Comparison of ENCODE assay signal across 1 cellular context in the genomic region with DNA sequence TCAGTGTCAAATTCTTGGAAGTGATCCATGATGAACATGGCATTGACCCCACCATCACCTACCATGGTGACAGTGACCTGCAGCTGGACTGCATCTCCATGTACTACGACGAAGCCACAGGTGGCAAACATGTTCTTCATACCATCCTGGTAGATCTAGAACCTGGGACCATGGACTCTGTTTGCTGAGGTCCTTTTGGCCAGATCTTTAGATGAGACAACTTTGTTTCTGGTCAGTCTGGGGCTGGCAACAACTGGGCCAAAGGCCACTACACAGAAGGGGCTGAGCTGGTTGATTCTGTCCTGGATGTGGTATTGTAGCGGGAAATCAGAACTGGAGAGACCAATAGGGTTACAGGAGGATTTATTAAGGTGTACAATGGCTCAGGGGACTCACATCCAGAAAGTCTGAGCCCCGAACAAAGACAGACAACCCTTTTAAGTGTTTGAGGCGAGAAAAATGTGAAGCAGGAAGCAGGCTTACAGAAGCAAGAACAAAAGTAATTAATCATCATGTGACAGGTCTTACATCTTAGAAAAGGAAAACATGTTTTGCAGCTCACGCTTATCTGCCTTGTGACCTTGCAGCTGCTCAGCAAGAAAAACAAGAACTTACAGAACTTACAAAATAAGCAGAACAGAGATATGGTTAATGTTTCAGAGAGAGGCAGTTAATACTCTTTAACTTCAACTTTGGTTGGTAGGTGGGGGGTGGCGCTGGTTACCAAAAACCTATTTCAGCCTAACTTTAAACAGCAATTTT.
TF ChIP-seq lines count a peak whose summit lies in the region.

No MANE protein-coding gene starts in this region.

TF ChIP-seq in K562, 482 proteins besides CTCF, POLR2A, EP300 and RAD21 (continued from another document):
- TF ChIP-seq, protein P1, sequence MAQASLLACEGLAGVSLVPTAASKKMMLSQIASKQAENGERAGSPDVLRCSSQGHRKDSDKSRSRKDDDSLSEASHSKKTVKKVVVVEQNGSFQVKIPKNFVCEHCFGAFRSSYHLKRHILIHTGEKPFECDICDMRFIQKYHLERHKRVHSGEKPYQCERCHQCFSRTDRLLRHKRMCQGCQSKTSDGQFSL (CRISPR knock-in tag; IDR thresholded peaks at IDR 0.05) = no peak
- TF ChIP-seq, protein P1 (tag; IDR thresholded peaks at IDR 0.05) = peak; percentile 62 to 72; a peak in 2 of 4 replicates
- TF ChIP-seq RNF2 (IDR thresholded peaks at IDR 0.05) = peak; percentile 46; the same call in 1 of the 2 replicates
- no peak for TF ChIP-seq WHSC1 (IDR thresholded peaks at IDR 0.05; ENCODE audit: low read length)
- no peak for TF ChIP-seq NR2C2 (CRISPR knock-in tag; IDR thresholded peaks at IDR 0.05)
- peak; percentile 69 for TF ChIP-seq NR2C2 (tag; IDR thresholded peaks at IDR 0.05)
- peak in 1 of 2 experiments; percentile 85; a peak in 2 of 4 replicates for TF ChIP-seq TEAD1 (CRISPR knock-in tag; IDR thresholded peaks at IDR 0.05)
- no peak for TF ChIP-seq ZSCAN29 (IDR thresholded peaks at IDR 0.05)
- peak; percentile 68; the same call in 1 of the 2 replicates for TF ChIP-seq HDAC2 (IDR thresholded peaks at IDR 0.05)
- TF ChIP-seq LARP7 (IDR thresholded peaks at IDR 0.05) = no peak
- peak; percentile 84; the same call in 1 of the 2 replicates for TF ChIP-seq ELF4 (CRISPR knock-in tag; IDR thresholded peaks at IDR 0.05)
- TF ChIP-seq BRF1 (IDR thresholded peaks at IDR 0.05; ENCODE audit: borderline replicate concordance, extremely low read depth, insufficient read length) = no peak
- no peak for TF ChIP-seq TAF15 (IDR thresholded peaks at IDR 0.05; ENCODE audit: low read depth, low read length)
- no peak for TF ChIP-seq NR1H2 (CRISPR knock-in tag; IDR thresholded peaks at IDR 0.05)
- no peak for TF ChIP-seq ZC3H8 (IDR thresholded peaks at IDR 0.05)
- TF ChIP-seq ZNF445 (CRISPR knock-in tag; IDR thresholded peaks at IDR 0.05; ENCODE audit: low read depth) = peak; percentile 96
- TF ChIP-seq ZNF507 (tag; conservative IDR thresholded peaks at IDR 0.05) = peak; percentile 27; the same call in 1 of the 2 replicates
- no peak for TF ChIP-seq MBD2 (IDR thresholded peaks at IDR 0.05; ENCODE audit: borderline replicate concordance, low read depth)
- TF ChIP-seq ZNF583 (CRISPR knock-in tag; IDR thresholded peaks at IDR 0.05) = peak; percentile 83
- TF ChIP-seq, protein P2, sequence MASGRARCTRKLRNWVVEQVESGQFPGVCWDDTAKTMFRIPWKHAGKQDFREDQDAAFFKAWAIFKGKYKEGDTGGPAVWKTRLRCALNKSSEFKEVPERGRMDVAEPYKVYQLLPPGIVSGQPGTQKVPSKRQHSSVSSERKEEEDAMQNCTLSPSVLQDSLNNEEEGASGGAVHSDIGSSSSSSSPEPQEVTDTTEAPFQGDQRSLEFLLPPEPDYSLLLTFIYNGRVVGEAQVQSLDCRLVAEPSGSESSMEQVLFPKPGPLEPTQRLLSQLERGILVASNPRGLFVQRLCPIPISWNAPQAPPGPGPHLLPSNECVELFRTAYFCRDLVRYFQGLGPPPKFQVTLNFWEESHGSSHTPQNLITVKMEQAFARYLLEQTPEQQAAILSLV (tag; IDR thresholded peaks at IDR 0.05) = no peak
- TF ChIP-seq ATF1 (CRISPR knock-in tag; IDR thresholded peaks at IDR 0.05) = no peak
- peak; percentile 67 for TF ChIP-seq ATF1 (tag; IDR thresholded peaks at IDR 0.05)
- TF ChIP-seq MEF2D (tag; conservative IDR thresholded peaks at IDR 0.05; ENCODE audit: low read depth) = peak; percentile 86
- TF ChIP-seq BCL6 (CRISPR knock-in tag; IDR thresholded peaks at IDR 0.05) = peak; percentile 26; the same call in 1 of the 2 replicates
- peak; percentile 67 for TF ChIP-seq DMBX1 (CRISPR knock-in tag; IDR thresholded peaks at IDR 0.05; ENCODE audit: borderline replicate concordance)
- 0 out of 2 replicates have a peak, but pooled peaks have one; percentile 41 for TF ChIP-seq OTX1 (CRISPR knock-in tag; IDR thresholded peaks at IDR 0.05)
- peak; percentile 26 for TF ChIP-seq ZNF134 (CRISPR knock-in tag; conservative IDR thresholded peaks at IDR 0.05)
- TF ChIP-seq, protein P3, sequence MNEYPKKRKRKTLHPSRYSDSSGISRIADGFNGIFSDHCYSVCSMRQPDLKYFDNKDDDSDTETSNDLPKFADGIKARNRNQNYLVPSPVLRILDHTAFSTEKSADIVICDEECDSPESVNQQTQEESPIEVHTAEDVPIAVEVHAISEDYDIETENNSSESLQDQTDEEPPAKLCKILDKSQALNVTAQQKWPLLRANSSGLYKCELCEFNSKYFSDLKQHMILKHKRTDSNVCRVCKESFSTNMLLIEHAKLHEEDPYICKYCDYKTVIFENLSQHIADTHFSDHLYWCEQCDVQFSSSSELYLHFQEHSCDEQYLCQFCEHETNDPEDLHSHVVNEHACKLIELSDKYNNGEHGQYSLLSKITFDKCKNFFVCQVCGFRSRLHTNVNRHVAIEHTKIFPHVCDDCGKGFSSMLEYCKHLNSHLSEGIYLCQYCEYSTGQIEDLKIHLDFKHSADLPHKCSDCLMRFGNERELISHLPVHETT (CRISPR knock-in tag; conservative IDR thresholded peaks at IDR 0.05 in 1 of 2, IDR thresholded peaks at IDR 0.05 in 1 of 2) = peak in 1 of 2 experiments; percentile 89; a peak in 2 of 4 replicates
- TF ChIP-seq SMAD3 (CRISPR knock-in tag; conservative IDR thresholded peaks at IDR 0.05) = peak; percentile 87
- TF ChIP-seq ESRRA (IDR thresholded peaks at IDR 0.05; ENCODE audit: borderline replicate concordance, low read depth) = peak; percentile 85
- 0 out of 2 replicates have a peak, but pooled peaks have one; percentile 8 for TF ChIP-seq TAF7 (tag; IDR thresholded peaks at IDR 0.05)
- TF ChIP-seq TFAM (CRISPR knock-in tag; conservative IDR thresholded peaks at IDR 0.05) = no peak
- TF ChIP-seq ZNF766 (CRISPR knock-in tag; conservative IDR thresholded peaks at IDR 0.05) = peak; percentile 95
- no peak for TF ChIP-seq C11orf30 (IDR thresholded peaks at IDR 0.05; ENCODE audit: low read depth)
- peak; percentile 71 for TF ChIP-seq KLF16 (IDR thresholded peaks at IDR 0.05)
- peak; percentile 78; the same call in 1 of the 2 replicates for TF ChIP-seq ZNF197 (CRISPR knock-in tag; IDR thresholded peaks at IDR 0.05; ENCODE audit: low read depth)
- TF ChIP-seq STAT5A (IDR thresholded peaks at IDR 0.05; ENCODE audit: borderline replicate concordance, low read length) = peak; percentile 45; the same call in 1 of the 2 replicates
- no peak for TF ChIP-seq ZBTB8A (IDR thresholded peaks at IDR 0.05; ENCODE audit: partially characterized antibody)
- no peak for TF ChIP-seq E2F3 (CRISPR knock-in tag; IDR thresholded peaks at IDR 0.05)
- peak; percentile 59 for TF ChIP-seq ZNF707 (CRISPR knock-in tag; conservative IDR thresholded peaks at IDR 0.05)
- TF ChIP-seq ZNF589 (CRISPR knock-in tag; IDR thresholded peaks at IDR 0.05; ENCODE audit: low read depth) = peak; percentile 89
- TF ChIP-seq ZNF274 (IDR thresholded peaks at IDR 0.05; ENCODE audit: borderline replicate concordance, low read depth, low read length) = no peak
- TF ChIP-seq ZNF644 (tag; IDR thresholded peaks at IDR 0.05; ENCODE audit: low read depth) = peak; percentile 94
- peak; percentile 80; the same call in 1 of the 2 replicates for TF ChIP-seq ZBTB17 (CRISPR knock-in tag; IDR thresholded peaks at IDR 0.05)
- peak; percentile 19; the same call in 1 of the 2 replicates for TF ChIP-seq MAFF (IDR thresholded peaks at IDR 0.05; ENCODE audit: low read length)
- no peak for TF ChIP-seq EZH2 (IDR thresholded peaks at IDR 0.05; ENCODE audit: borderline replicate concordance, low read depth, low read length)
- TF ChIP-seq EP400 (IDR thresholded peaks at IDR 0.05) = no peak
- TF ChIP-seq PYGO2 (tag; IDR thresholded peaks at IDR 0.05) = peak; percentile 78
- no peak for TF ChIP-seq FOXJ2 (tag; IDR thresholded peaks at IDR 0.05)
- peak; percentile 88 for TF ChIP-seq GATA2 (CRISPR knock-in tag; IDR thresholded peaks at IDR 0.05)
- TF ChIP-seq ELF1 (tag; IDR thresholded peaks at IDR 0.05) = peak; percentile 85
- no peak for TF ChIP-seq ZNF146 (CRISPR knock-in tag; IDR thresholded peaks at IDR 0.05; ENCODE audit: unreplicated experiment)
- TF ChIP-seq, protein P4, sequence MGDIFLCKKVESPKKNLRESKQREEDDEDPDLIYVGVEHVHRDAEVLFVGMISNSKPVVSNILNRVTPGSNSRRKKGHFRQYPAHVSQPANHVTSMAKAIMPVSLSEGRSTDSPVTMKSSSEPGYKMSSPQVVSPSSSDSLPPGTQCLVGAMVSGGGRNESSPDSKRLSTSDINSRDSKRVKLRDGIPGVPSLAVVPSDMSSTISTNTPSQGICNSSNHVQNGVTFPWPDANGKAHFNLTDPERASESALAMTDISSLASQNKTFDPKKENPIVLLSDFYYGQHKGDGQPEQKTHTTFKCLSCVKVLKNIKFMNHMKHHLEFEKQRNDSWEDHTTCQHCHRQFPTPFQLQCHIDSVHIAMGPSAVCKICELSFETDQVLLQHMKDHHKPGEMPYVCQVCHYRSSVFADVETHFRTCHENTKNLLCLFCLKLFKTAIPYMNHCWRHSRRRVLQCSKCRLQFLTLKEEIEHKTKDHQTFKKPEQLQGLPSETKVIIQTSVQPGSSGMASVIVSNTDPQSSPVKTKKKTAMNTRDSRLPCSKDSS (IDR thresholded peaks at IDR 0.05; ENCODE audit: low read depth, partially characterized antibody) = peak; percentile 94
- TF ChIP-seq, protein P5, sequence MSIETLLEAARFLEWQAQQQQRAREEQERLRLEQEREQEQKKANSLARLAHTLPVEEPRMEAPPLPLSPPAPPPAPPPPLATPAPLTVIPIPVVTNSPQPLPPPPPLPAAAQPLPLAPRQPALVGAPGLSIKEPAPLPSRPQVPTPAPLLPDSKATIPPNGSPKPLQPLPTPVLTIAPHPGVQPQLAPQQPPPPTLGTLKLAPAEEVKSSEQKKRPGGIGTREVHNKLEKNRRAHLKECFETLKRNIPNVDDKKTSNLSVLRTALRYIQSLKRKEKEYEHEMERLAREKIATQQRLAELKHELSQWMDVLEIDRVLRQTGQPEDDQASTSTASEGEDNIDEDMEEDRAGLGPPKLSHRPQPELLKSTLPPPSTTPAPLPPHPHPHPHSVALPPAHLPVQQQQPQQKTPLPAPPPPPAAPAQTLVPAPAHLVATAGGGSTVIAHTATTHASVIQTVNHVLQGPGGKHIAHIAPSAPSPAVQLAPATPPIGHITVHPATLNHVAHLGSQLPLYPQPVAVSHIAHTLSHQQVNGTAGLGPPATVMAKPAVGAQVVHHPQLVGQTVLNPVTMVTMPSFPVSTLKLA (conservative IDR thresholded peaks at IDR 0.05) = peak; percentile 8 to 56; a peak in 2 of 4 replicates
- TF ChIP-seq JUN (IDR thresholded peaks at IDR 0.05; ENCODE audit: borderline replicate concordance, low read depth, low read length) = peak; percentile 79; the same call in 1 of the 2 replicates
- no peak for TF ChIP-seq JUN (CRISPR knock-in tag; IDR thresholded peaks at IDR 0.05; ENCODE audit: borderline replicate concordance)
- TF ChIP-seq, protein P6, sequence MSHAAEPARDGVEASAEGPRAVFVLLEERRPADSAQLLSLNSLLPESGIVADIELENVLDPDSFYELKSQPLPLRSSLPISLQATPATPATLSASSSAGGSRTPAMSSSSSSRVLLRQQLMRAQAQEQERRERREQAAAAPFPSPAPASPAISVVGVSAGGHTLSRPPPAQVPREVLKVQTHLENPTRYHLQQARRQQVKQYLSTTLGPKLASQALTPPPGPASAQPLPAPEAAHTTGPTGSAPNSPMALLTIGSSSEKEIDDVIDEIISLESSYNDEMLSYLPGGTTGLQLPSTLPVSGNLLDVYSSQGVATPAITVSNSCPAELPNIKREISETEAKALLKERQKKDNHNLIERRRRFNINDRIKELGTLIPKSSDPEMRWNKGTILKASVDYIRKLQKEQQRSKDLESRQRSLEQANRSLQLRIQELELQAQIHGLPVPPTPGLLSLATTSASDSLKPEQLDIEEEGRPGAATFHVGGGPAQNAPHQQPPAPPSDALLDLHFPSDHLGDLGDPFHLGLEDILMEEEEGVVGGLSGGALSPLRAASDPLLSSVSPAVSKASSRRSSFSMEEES (CRISPR knock-in tag; IDR thresholded peaks at IDR 0.05) = peak; percentile 91
- TF ChIP-seq ETV5 (CRISPR knock-in tag; IDR thresholded peaks at IDR 0.05; ENCODE audit: low read depth) = peak; percentile 76
- peak; percentile 62 for TF ChIP-seq ZNF175 (CRISPR knock-in tag; IDR thresholded peaks at IDR 0.05; ENCODE audit: low read depth)
- TF ChIP-seq JUND (IDR thresholded peaks at IDR 0.05; ENCODE audit: borderline replicate concordance, low read depth, low read length) = 0 out of 2 replicates have a peak, but pooled peaks have one; percentile 14
- TF ChIP-seq JUND (tag; IDR thresholded peaks at IDR 0.05; ENCODE audit: borderline replicate concordance, low read depth, low read length) = peak; percentile 22; the same call in 2 of the 3 replicates
- TF ChIP-seq, protein P7, sequence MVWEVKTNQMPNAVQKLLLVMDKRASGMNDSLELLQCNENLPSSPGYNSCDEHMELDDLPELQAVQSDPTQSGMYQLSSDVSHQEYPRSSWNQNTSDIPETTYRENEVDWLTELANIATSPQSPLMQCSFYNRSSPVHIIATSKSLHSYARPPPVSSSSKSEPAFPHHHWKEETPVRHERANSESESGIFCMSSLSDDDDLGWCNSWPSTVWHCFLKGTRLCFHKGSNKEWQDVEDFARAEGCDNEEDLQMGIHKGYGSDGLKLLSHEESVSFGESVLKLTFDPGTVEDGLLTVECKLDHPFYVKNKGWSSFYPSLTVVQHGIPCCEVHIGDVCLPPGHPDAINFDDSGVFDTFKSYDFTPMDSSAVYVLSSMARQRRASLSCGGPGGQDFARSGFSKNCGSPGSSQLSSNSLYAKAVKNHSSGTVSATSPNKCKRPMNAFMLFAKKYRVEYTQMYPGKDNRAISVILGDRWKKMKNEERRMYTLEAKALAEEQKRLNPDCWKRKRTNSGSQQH (CRISPR knock-in tag; IDR thresholded peaks at IDR 0.05) = no peak
